In the genomic region with DNA sequence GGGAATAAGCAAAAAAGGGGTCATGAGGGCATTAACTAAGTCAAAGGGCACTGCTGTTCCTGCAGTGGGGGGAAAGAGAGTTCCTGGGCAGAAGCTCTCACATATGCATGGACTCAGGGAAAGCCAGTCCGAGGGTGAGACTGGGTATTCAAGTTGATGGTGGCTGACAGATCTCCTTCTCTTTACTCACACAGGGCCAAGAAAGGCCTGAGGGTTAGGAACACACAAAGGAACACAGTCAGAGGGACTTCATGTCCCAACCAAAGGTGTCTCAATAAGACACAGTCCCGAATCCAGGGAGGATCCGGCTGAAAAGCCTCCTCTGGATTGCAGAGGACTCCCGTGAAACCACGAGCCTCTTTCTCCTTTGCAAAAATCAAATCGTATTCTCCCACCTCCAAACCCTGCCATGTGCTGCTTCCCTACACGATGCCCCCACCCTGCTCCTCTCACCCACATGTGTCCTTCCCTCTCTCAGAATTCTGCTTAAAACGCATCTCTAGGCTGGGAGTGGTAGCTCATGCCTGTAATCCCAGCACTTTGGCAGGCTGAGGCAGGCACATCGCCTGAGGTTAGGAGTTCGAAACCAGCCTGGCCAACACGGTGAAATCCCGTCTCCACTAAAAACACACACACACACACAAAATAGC, we compare ENCODE assay signal across 1 cellular context.
TF ChIP-seq lines count a peak whose summit lies in the region.

No MANE protein-coding gene starts in this region.

TF ChIP-seq in endothelial cell of umbilical vein, 7 proteins besides CTCF, POLR2A, EP300 and RAD21:
- TF ChIP-seq EZH2 (IDR thresholded peaks at IDR 0.05; ENCODE audit: borderline replicate concordance, low read depth, low read length, severe bottlenecking) = no peak
- TF ChIP-seq GATA2 (IDR thresholded peaks at IDR 0.05; ENCODE audit: insufficient read depth, insufficient read length, low read depth, low read length) = no peak
- TF ChIP-seq MYC (IDR thresholded peaks at IDR 0.05; ENCODE audit: low read depth, low read length) = no peak
- no peak for TF ChIP-seq JUN (IDR thresholded peaks at IDR 0.05; ENCODE audit: borderline replicate concordance, insufficient read depth, insufficient read length, low read depth)
- no peak for TF ChIP-seq POLR2AphosphoS5 (IDR thresholded peaks at IDR 0.05; ENCODE audit: insufficient read depth, low read depth, low read length)
- TF ChIP-seq FOS (IDR thresholded peaks at IDR 0.05; ENCODE audit: borderline replicate concordance, insufficient read depth, low read length) = no peak
- TF ChIP-seq, protein P1, sequence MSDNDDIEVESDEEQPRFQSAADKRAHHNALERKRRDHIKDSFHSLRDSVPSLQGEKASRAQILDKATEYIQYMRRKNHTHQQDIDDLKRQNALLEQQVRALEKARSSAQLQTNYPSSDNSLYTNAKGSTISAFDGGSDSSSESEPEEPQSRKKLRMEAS (IDR thresholded peaks at IDR 0.05; ENCODE audit: insufficient read depth, insufficient read length) = no peak
